ENCODE assay signal across 18 cellular contexts in the genomic region with DNA sequence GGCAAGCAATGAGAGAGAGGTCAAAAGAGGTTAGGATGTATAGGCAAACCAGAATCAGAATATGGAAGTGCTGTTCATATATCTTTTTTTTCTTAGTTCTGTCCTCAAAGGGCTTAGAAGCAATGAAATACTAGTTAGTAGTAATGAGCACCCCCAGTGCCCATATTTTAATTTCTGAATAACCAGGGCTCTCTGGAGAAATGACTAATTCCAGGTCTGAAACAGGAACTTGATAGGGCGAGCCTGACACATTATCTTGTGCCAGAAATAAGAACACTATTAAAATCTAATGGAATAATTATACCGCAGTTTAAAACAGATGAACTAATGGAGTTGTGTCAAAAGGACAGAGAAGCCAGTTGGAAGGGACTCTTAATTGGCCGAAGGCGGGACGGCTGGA. TPM values are rescaled to one million over a fixed set of nuclear protein-coding genes. Genes with fewer than 3 reads are reported as not detected.
DNase-seq lines count a peak whose midpoint lies in the region; ATAC-seq lines count a peak whose summit lies in the region.
"Had no signal": no experiment of that assay in that cellular context is flagged by ENCODE, and none has a peak within 500 bp of the region (broad histone marks: within the 10 kb centered on the region; RNA-seq: fewer than 3 reads in every experiment).

No MANE protein-coding gene starts in this region.

- intact Hi-C loops in activated CD4-positive, alpha-beta T cell treated with anti-CD3 and anti-CD28 coated beads for 36 hours (cut with DNase I, micrococcal nuclease) = loop anchor here in 1 of 2 experiments (10.0 kb wide), 1 partner anchor 1975 kb away; no protein-coding TSS in a partner anchor

- POLR2A ChIA-PET in activated CD4-positive, alpha-beta T cell treated with anti-CD3 and anti-CD28 coated beads for 36 hours (lab: Charles Lee) = interaction anchor here (0.7 kb wide), 1 partner anchor 30 kb away, joined by 4 read pairs; no protein-coding TSS in a partner anchor
- POLR2A ChIA-PET in activated CD4-positive, alpha-beta T cell treated with anti-CD3 and anti-CD28 coated beads, Interleukin-2, amount 10 ng/mL, durations not matched to agents 7 days and 5 days (lab: Charles Lee) = no interaction called here

- H3K4me1 Mint-ChIP-seq in activated CD4-positive, alpha-beta T cell treated with anti-CD3 and anti-CD28 coated beads for 36 hours = peaks cover 46% of the 10 kb centered on the region
- H3K4me1 Mint-ChIP-seq in activated CD4-positive, alpha-beta T cell treated with anti-CD3 and anti-CD28 coated beads, Interleukin-2, amount 10 ng/mL, durations not matched to agents 7 days and 5 days = peaks cover 24% of the 10 kb centered on the region
- peaks cover 48% of the 10 kb centered on the region for H3K4me1 Mint-ChIP-seq in stimulated activated naive CD8-positive, alpha-beta T cell treated with anti-CD3 and anti-CD28 coated beads, Interleukin-15, Interleukin-2, amounts not matched to agents 100 ng/mL and 50 ng/mL, for 24 hours (ENCODE audit: low read depth)
- H3K4me1 Mint-ChIP-seq in stimulated activated naive CD8-positive, alpha-beta T cell treated with anti-CD3 and anti-CD28 coated beads, Interleukin-15, amount 100 ng/mL, for 72 hours = peaks cover 45% of the 10 kb centered on the region
- H3K4me1 Mint-ChIP-seq in activated naive CD8-positive, alpha-beta T cell treated with anti-CD3 and anti-CD28 coated beads, Interleukin-2, amount 50 U/mL, for 24 hours = peaks cover 49% of the 10 kb centered on the region

- peaks cover 67% of the 10 kb centered on the region for H3K36me3 Mint-ChIP-seq in activated CD4-positive, alpha-beta T cell treated with anti-CD3 and anti-CD28 coated beads for 36 hours (ENCODE audit: low read depth)
- peaks cover 50% of the 10 kb centered on the region for H3K36me3 Mint-ChIP-seq in activated CD4-positive, alpha-beta T cell treated with anti-CD3 and anti-CD28 coated beads, Interleukin-2, amount 10 ng/mL, durations not matched to agents 7 days and 5 days (ENCODE audit: low read depth)
- peaks cover 63% of the 10 kb centered on the region for H3K36me3 Mint-ChIP-seq in stimulated activated naive CD8-positive, alpha-beta T cell treated with anti-CD3 and anti-CD28 coated beads, Interleukin-15, Interleukin-2, amounts not matched to agents 100 ng/mL and 50 ng/mL, for 24 hours (ENCODE audit: low read depth)
- H3K36me3 Mint-ChIP-seq in activated naive CD8-positive, alpha-beta T cell treated with anti-CD3 and anti-CD28 coated beads, Interleukin-2, amount 50 U/mL, for 24 hours (ENCODE audit: low read depth) = peaks cover 61% of the 10 kb centered on the region

- no peak for ATAC-seq in activated CD4-positive, alpha-beta T cell treated with anti-CD3 and anti-CD28 coated beads for 36 hours
- no peak for ATAC-seq in stimulated activated naive CD8-positive, alpha-beta T cell treated with anti-CD3 and anti-CD28 coated beads, Interleukin-15, amount 100 ng/mL, for 72 hours
- no peak for ATAC-seq in activated naive CD8-positive, alpha-beta T cell treated with anti-CD3 and anti-CD28 coated beads, Interleukin-2, amount 50 U/mL, for 24 hours
- ATAC-seq in GM21737 (IDR thresholded peaks at IDR 0.05; ENCODE audit: unreplicated experiment) = no peak

- H3K27ac Mint-ChIP-seq in activated CD4-positive, alpha-beta T cell treated with anti-CD3 and anti-CD28 coated beads for 36 hours = peak overlapping the region; percentile 34
- H3K27ac Mint-ChIP-seq in activated CD4-positive, alpha-beta T cell treated with anti-CD3 and anti-CD28 coated beads, Interleukin-2, amount 10 ng/mL, durations not matched to agents 7 days and 5 days = no peak overlapping the region
- peak overlapping the region; percentile 65 for H3K27ac Mint-ChIP-seq in stimulated activated naive CD8-positive, alpha-beta T cell treated with anti-CD3 and anti-CD28 coated beads, Interleukin-15, Interleukin-2, amounts not matched to agents 100 ng/mL and 50 ng/mL, for 24 hours
- H3K27ac Mint-ChIP-seq in stimulated activated naive CD8-positive, alpha-beta T cell treated with anti-CD3 and anti-CD28 coated beads, Interleukin-15, amount 100 ng/mL, for 72 hours = no peak overlapping the region
- peak overlapping the region; percentile 24 for H3K27ac Mint-ChIP-seq in activated naive CD8-positive, alpha-beta T cell treated with anti-CD3 and anti-CD28 coated beads, Interleukin-2, amount 50 U/mL, for 24 hours

- H3K9me3 Mint-ChIP-seq in activated CD4-positive, alpha-beta T cell treated with anti-CD3 and anti-CD28 coated beads for 36 hours (ENCODE audit: low read depth) = peaks cover 6% of the 10 kb centered on the region
- peaks cover 14% of the 10 kb centered on the region for H3K9me3 Mint-ChIP-seq in activated CD4-positive, alpha-beta T cell treated with anti-CD3 and anti-CD28 coated beads, Interleukin-2, amount 10 ng/mL, durations not matched to agents 7 days and 5 days
- H3K9me3 Mint-ChIP-seq in stimulated activated naive CD8-positive, alpha-beta T cell treated with anti-CD3 and anti-CD28 coated beads, Interleukin-15, Interleukin-2, amounts not matched to agents 100 ng/mL and 50 ng/mL, for 24 hours = no peaks in the 10 kb centered on the region
- H3K9me3 Mint-ChIP-seq in stimulated activated naive CD8-positive, alpha-beta T cell treated with anti-CD3 and anti-CD28 coated beads, Interleukin-15, amount 100 ng/mL, for 72 hours = peaks cover 0 to 5% of the 10 kb centered on the region in 2 donors
- H3K9me3 Mint-ChIP-seq in activated naive CD8-positive, alpha-beta T cell treated with anti-CD3 and anti-CD28 coated beads, Interleukin-2, amount 50 U/mL, for 24 hours = peaks cover 4% of the 10 kb centered on the region

- DNase-seq in activated CD4-positive, alpha-beta T cell treated with anti-CD3 and anti-CD28 coated beads for 36 hours = no peak
- no peak for DNase-seq in activated CD4-positive, alpha-beta T cell treated with anti-CD3 and anti-CD28 coated beads, Interleukin-2, amount 10 ng/mL, durations not matched to agents 7 days and 5 days
- no peak for DNase-seq in stimulated activated naive CD8-positive, alpha-beta T cell treated with anti-CD3 and anti-CD28 coated beads, Interleukin-15, amount 100 ng/mL, for 72 hours
- DNase-seq in activated naive CD8-positive, alpha-beta T cell treated with anti-CD3 and anti-CD28 coated beads, Interleukin-2, amount 50 U/mL, for 24 hours = no peak
- no peak for DNase-seq in midbrain (lab: John Stamatoyannopoulos, UW)
- no peak for DNase-seq in effector CD8-positive, alpha-beta T cell (lab: John Stamatoyannopoulos, UW)
- DNase-seq: 8988T; CD4-positive, CD25-positive, alpha-beta regulatory T cell; COR-L47; DMS 273 treated with DMSO at 0.1 percent for 48 hours; GM23248; NCI-H1092; NCI-H1436 treated with DMSO at 0.1 percent for 48 hours; NCI-H2029; NCI-H345; NCI-H524 treated with DMSO at 0.1 percent for 48 hours had no signal

- no peaks in the 10 kb centered on the region for H3K27me3 Mint-ChIP-seq in activated CD4-positive, alpha-beta T cell treated with anti-CD3 and anti-CD28 coated beads for 36 hours
- H3K27me3 Mint-ChIP-seq in activated CD4-positive, alpha-beta T cell treated with anti-CD3 and anti-CD28 coated beads, Interleukin-2, amount 10 ng/mL, durations not matched to agents 7 days and 5 days = no peaks in the 10 kb centered on the region
- H3K27me3 Mint-ChIP-seq in stimulated activated naive CD8-positive, alpha-beta T cell treated with anti-CD3 and anti-CD28 coated beads, Interleukin-15, Interleukin-2, amounts not matched to agents 100 ng/mL and 50 ng/mL, for 24 hours = no peaks in the 10 kb centered on the region
- no peaks in the 10 kb centered on the region for H3K27me3 Mint-ChIP-seq in stimulated activated naive CD8-positive, alpha-beta T cell treated with anti-CD3 and anti-CD28 coated beads, Interleukin-15, amount 100 ng/mL, for 72 hours
- H3K27me3 Mint-ChIP-seq in activated naive CD8-positive, alpha-beta T cell treated with anti-CD3 and anti-CD28 coated beads, Interleukin-2, amount 50 U/mL, for 24 hours = no peaks in the 10 kb centered on the region
- H3K27me3 Mint-ChIP-seq: CD4-positive, CD25-positive, alpha-beta regulatory T cell had no signal

- CTCF ChIA-PET in activated CD4-positive, alpha-beta T cell treated with anti-CD3 and anti-CD28 coated beads for 36 hours (lab: Charles Lee) = interaction anchor here (0.6 kb wide), 1 partner anchor 8 kb away, joined by 3 read pairs; no protein-coding TSS in a partner anchor
- CTCF ChIA-PET in activated CD4-positive, alpha-beta T cell treated with anti-CD3 and anti-CD28 coated beads, Interleukin-2, amount 10 ng/mL, durations not matched to agents 7 days and 5 days (lab: Charles Lee) = no interaction called here

- H3K4me3 Mint-ChIP-seq in activated CD4-positive, alpha-beta T cell treated with anti-CD3 and anti-CD28 coated beads for 36 hours = no peak overlapping the region
- H3K4me3 Mint-ChIP-seq in activated CD4-positive, alpha-beta T cell treated with anti-CD3 and anti-CD28 coated beads, Interleukin-2, amount 10 ng/mL, durations not matched to agents 7 days and 5 days = no peak overlapping the region
- no peak overlapping the region for H3K4me3 Mint-ChIP-seq in stimulated activated naive CD8-positive, alpha-beta T cell treated with anti-CD3 and anti-CD28 coated beads, Interleukin-15, Interleukin-2, amounts not matched to agents 100 ng/mL and 50 ng/mL, for 24 hours
- H3K4me3 Mint-ChIP-seq in stimulated activated naive CD8-positive, alpha-beta T cell treated with anti-CD3 and anti-CD28 coated beads, Interleukin-15, amount 100 ng/mL, for 72 hours = no peak overlapping the region
- H3K4me3 Mint-ChIP-seq in activated naive CD8-positive, alpha-beta T cell treated with anti-CD3 and anti-CD28 coated beads, Interleukin-2, amount 50 U/mL, for 24 hours = no peak overlapping the region
- H3K4me3 Mint-ChIP-seq: CD4-positive, CD25-positive, alpha-beta regulatory T cell had no signal

RNA-seq across cellular contexts. Expression of gene BICDL1, which starts 30.9 kb away (rescaled TPM):
- 100 to 1,000 TPM; 106 to 132 TPM for total RNA-seq in activated CD4-positive, alpha-beta T cell treated with anti-CD3 and anti-CD28 coated beads for 36 hours
- 10 to 100 TPM; 51.2 to 65.9 TPM for total RNA-seq in activated CD4-positive, alpha-beta T cell treated with anti-CD3 and anti-CD28 coated beads, Interleukin-2, amount 10 ng/mL, durations not matched to agents 7 days and 5 days
- total RNA-seq: GM23248 had no signal

Comparison
In these comparisons a context has a peak if more than half of its experiments do, and no peak if none do; other contexts are left out.
1. H3K27ac Mint-ChIP-seq: peak in activated CD4-positive, alpha-beta T cell treated with anti-CD3 and anti-CD28 coated beads for 36 hours (single experiment), stimulated activated naive CD8-positive, alpha-beta T cell treated with anti-CD3 and anti-CD28 coated beads, Interleukin-15, Interleukin-2, amounts not matched to agents 100 ng/mL and 50 ng/mL, for 24 hours (single experiment) and activated naive CD8-positive, alpha-beta T cell treated with anti-CD3 and anti-CD28 coated beads, Interleukin-2, amount 50 U/mL, for 24 hours (single experiment); none in activated CD4-positive, alpha-beta T cell treated with anti-CD3 and anti-CD28 coated beads, Interleukin-2, amount 10 ng/mL, durations not matched to agents 7 days and 5 days (single experiment) and stimulated activated naive CD8-positive, alpha-beta T cell treated with anti-CD3 and anti-CD28 coated beads, Interleukin-15, amount 100 ng/mL, for 72 hours (0 of 2).